In genomic region chr6:137231895-137232294, GRCh38 we compare ENCODE assay signal across 23 cellular contexts. TPM values are rescaled to one million over a fixed set of nuclear protein-coding genes. Genes with fewer than 3 reads are reported as not detected.
DNase-seq lines count a peak whose midpoint lies in the region; ATAC-seq and TF ChIP-seq lines count a peak whose summit lies in the region.
"Had no signal": no experiment of that assay in that cellular context is flagged by ENCODE, and none has a peak within 500 bp of the region (broad histone marks: within the 10 kb centered on the region; RNA-seq: fewer than 3 reads in every experiment).

No MANE protein-coding gene starts in this region.

- H3K27ac Mint-ChIP-seq in activated T-cell treated with anti-CD3 and anti-CD28 coated beads, Interleukin-2, amount 50 U/mL, for 24 hours, result no peak overlapping the region
- peak overlapping the region; percentile 44 for H3K27ac Mint-ChIP-seq in activated CD8-positive, alpha-beta T cell treated with anti-CD3 and anti-CD28 coated beads, Interleukin-2, amount 10 ng/mL, durations not matched to agents 7 days and 5 days
- no peak overlapping the region for H3K27ac Mint-ChIP-seq in GM23338
- H3K27ac Mint-ChIP-seq: activated T-helper 2 cell treated with anti-CD3 and anti-CD28 coated beads, Interferon-gamma antibody, Interleukin-2, Interleukin-4, amounts not matched to agents 10 μg/mL and 5 μg/mL and 100 μg/mL, durations not matched to agents 14 hours and 24 hours and 36 hours; mesothelial cell of epicardium; stimulated activated naive CD8-positive, alpha-beta T cell treated with anti-CD3 and anti-CD28 coated beads, Interleukin-15, Interleukin-2, amounts not matched to agents 100 ng/mL and 50 ng/mL, for 24 hours had no signal

- H3K4me1 ChIP-seq in Loucy (ENCODE audit: insufficient read depth, low read length, poor library complexity, severe bottlenecking) (peaks cover 34% of the 10 kb centered on the region), neutrophil (ENCODE audit: control insufficient read depth in 1 of 2, insufficient read depth in 1 of 2, low read depth in 1 of 2, low read length in 1 of 2) (peaks cover 74% of the 10 kb centered on the region in 2 experiments), GM23338 (ENCODE audit: insufficient read depth) (no peaks in the 10 kb centered on the region; the same call in 1 of the 2 replicates), vagina (peaks cover 34% of the 10 kb centered on the region)

- peak overlapping the region; percentile 27 for H3K4me3 Mint-ChIP-seq in activated T-cell treated with anti-CD3 and anti-CD28 coated beads, Interleukin-2, amount 50 U/mL, for 24 hours
- peak overlapping the region; percentile 16 for H3K4me3 Mint-ChIP-seq in activated CD8-positive, alpha-beta T cell treated with anti-CD3 and anti-CD28 coated beads, Interleukin-2, amount 10 ng/mL, durations not matched to agents 7 days and 5 days
- no peak overlapping the region for H3K4me3 Mint-ChIP-seq in GM23338
- H3K4me3 Mint-ChIP-seq: mesothelial cell of epicardium had no signal

- H3K79me2 ChIP-seq in Loucy (ENCODE audit: insufficient read depth, low read length), result no peaks in the 10 kb centered on the region
- H3K79me2 ChIP-seq in GM23338 (replicated peaks; ENCODE audit: insufficient read depth), result no peaks in the 10 kb centered on the region
- H3K79me2 ChIP-seq: hepatocyte had no signal

- peak overlapping the region; percentile 3 for H3K4me2 ChIP-seq in Loucy (ENCODE audit: low read depth, low read length, poor library complexity, severe bottlenecking)
- no peak overlapping the region for H3K4me2 ChIP-seq in GM23338
- H3K4me2 ChIP-seq: hepatocyte had no signal

- no peaks in the 10 kb centered on the region for H3K9me2 ChIP-seq in Loucy (replicated peaks; ENCODE audit: low read depth, low read length)
- H3K9me2 ChIP-seq in GM23338 (ENCODE audit: insufficient read depth), result 0 out of 2 replicates have a peak, but pooled peaks cover 3% of the 10 kb centered on the region

- intact Hi-C loops in vagina (cut with DNase I), result no loop called here

- H3K27me3 ChIP-seq in Loucy (ENCODE audit: insufficient read depth, low read length, poor library complexity, severe bottlenecking) (no peaks in the 10 kb centered on the region), neutrophil (no peaks in the 10 kb centered on the region), GM23338 (ENCODE audit: insufficient read depth) (no peaks in the 10 kb centered on the region), vagina (no peaks in the 10 kb centered on the region)
- H3K27me3 ChIP-seq: ascending aorta, hepatocyte had no signal

- TF ChIP-seq CTCF in Loucy (conservative IDR thresholded peaks at IDR 0.05; ENCODE audit: low read length), result no peak
- TF ChIP-seq CTCF in neutrophil (IDR thresholded peaks at IDR 0.05), result no peak
- no peak for TF ChIP-seq CTCF in GM23338 (conservative IDR thresholded peaks at IDR 0.05; ENCODE audit: low read depth in 2 of 2)
- no peak for TF ChIP-seq CTCF in vagina (IDR thresholded peaks at IDR 0.05)

- no peak for DNase-seq in activated T-cell treated with anti-CD3 and anti-CD28 coated beads, Interleukin-2, amount 50 U/mL, for 24 hours
- DNase-seq in activated T-cell treated with anti-CD3 and anti-CD28 coated beads for 4 hours (no peak), GM23338 (ENCODE audit: low spot score) (no peak), vagina (ENCODE audit: extremely low spot score in 2 of 2) (no peak), NCI-H82 treated with DMSO at 0.1 percent for 48 hours (lab: John Stamatoyannopoulos, UW; ENCODE audit: unreplicated experiment) (no peak)
- DNase-seq in activated CD8-positive, alpha-beta T cell treated with anti-CD3 and anti-CD28 coated beads, Interleukin-2, amount 10 ng/mL, durations not matched to agents 7 days and 5 days, result no peak
- DNase-seq: ACHN, GF-D8, GOT3, kidney, NCI-H2029 treated with DMSO at 0.1 percent for 48 hours, NCI-H510A treated with DMSO at 0.1 percent for 48 hours had no signal

- H4K20me1 ChIP-seq in Loucy (ENCODE audit: insufficient read depth, low read length, poor library complexity, severe bottlenecking), result no peaks in the 10 kb centered on the region
- no peaks in the 10 kb centered on the region for H4K20me1 ChIP-seq in GM23338 (replicated peaks; ENCODE audit: insufficient read depth)

- no peaks in the 10 kb centered on the region for H3K36me3 ChIP-seq in Loucy (ENCODE audit: insufficient read depth, low read length)
- H3K36me3 ChIP-seq in neutrophil, result no peaks in the 10 kb centered on the region
- no peaks in the 10 kb centered on the region for H3K36me3 ChIP-seq in GM23338 (ENCODE audit: insufficient read depth)
- no peaks in the 10 kb centered on the region for H3K36me3 ChIP-seq in vagina
- H3K36me3 ChIP-seq: ascending aorta had no signal

- H3F3A ChIP-seq in Loucy (ENCODE audit: low read depth), result peaks cover 4% of the 10 kb centered on the region; the same call in 1 of the 2 replicates
- H3F3A ChIP-seq in GM23338 (replicated peaks; ENCODE audit: low read depth), result no peaks in the 10 kb centered on the region

- H3K9me3 ChIP-seq in Loucy (ENCODE audit: insufficient read depth, low read depth, low read length) (no peaks in the 10 kb centered on the region), neutrophil (no peaks in the 10 kb centered on the region), vagina (no peaks in the 10 kb centered on the region)
- H3K9me3 ChIP-seq: ascending aorta had no signal

- H3K36me3 Mint-ChIP-seq in activated T-cell treated with anti-CD3 and anti-CD28 coated beads, Interleukin-2, amount 50 U/mL, for 24 hours (ENCODE audit: low read depth), result no peaks in the 10 kb centered on the region
- peaks cover 6% of the 10 kb centered on the region for H3K36me3 Mint-ChIP-seq in activated CD8-positive, alpha-beta T cell treated with anti-CD3 and anti-CD28 coated beads, Interleukin-2, amount 10 ng/mL, durations not matched to agents 7 days and 5 days (ENCODE audit: low read depth)
- H3K36me3 Mint-ChIP-seq in GM23338 (ENCODE audit: low read depth), result no peaks in the 10 kb centered on the region; the same call in 2 of the 3 replicates
- H3K36me3 Mint-ChIP-seq: mesothelial cell of epicardium had no signal

- POLR2A ChIA-PET in activated CD8-positive, alpha-beta T cell treated with anti-CD3 and anti-CD28 coated beads, Interleukin-2, amount 10 ng/mL, durations not matched to agents 7 days and 5 days (lab: Charles Lee), result no interaction called here

- TF ChIP-seq POLR2A in vagina (IDR thresholded peaks at IDR 0.05), result no peak

- H3K27me3 Mint-ChIP-seq in activated T-cell treated with anti-CD3 and anti-CD28 coated beads, Interleukin-2, amount 50 U/mL, for 24 hours, result peaks cover 10% of the 10 kb centered on the region
- no peaks in the 10 kb centered on the region for H3K27me3 Mint-ChIP-seq in activated CD8-positive, alpha-beta T cell treated with anti-CD3 and anti-CD28 coated beads, Interleukin-2, amount 10 ng/mL, durations not matched to agents 7 days and 5 days (ENCODE audit: low read depth)
- H3K27me3 Mint-ChIP-seq in GM23338 (ENCODE audit: insufficient read depth, low read depth, poor library complexity), result no peaks in the 10 kb centered on the region
- H3K27me3 Mint-ChIP-seq: stimulated activated naive CD8-positive, alpha-beta T cell treated with anti-CD3 and anti-CD28 coated beads, Interleukin-15, Interleukin-2, amounts not matched to agents 100 ng/mL and 50 ng/mL, for 24 hours had no signal

- no peak overlapping the region for H3K9ac ChIP-seq in Loucy (ENCODE audit: low read depth, low read length, poor library complexity, severe bottlenecking)

- H3K9me3 Mint-ChIP-seq in activated T-cell treated with anti-CD3 and anti-CD28 coated beads, Interleukin-2, amount 50 U/mL, for 24 hours, result no peaks in the 10 kb centered on the region
- no peaks in the 10 kb centered on the region for H3K9me3 Mint-ChIP-seq in activated CD8-positive, alpha-beta T cell treated with anti-CD3 and anti-CD28 coated beads, Interleukin-2, amount 10 ng/mL, durations not matched to agents 7 days and 5 days (ENCODE audit: insufficient read depth)
- no peaks in the 10 kb centered on the region for H3K9me3 Mint-ChIP-seq in GM23338
- H3K9me3 Mint-ChIP-seq: stimulated activated naive CD8-positive, alpha-beta T cell treated with anti-CD3 and anti-CD28 coated beads, Interleukin-15, Interleukin-2, amounts not matched to agents 100 ng/mL and 50 ng/mL, for 24 hours had no signal

- H2AFZ ChIP-seq in Loucy (ENCODE audit: low read length), result no peak overlapping the region
- no peak overlapping the region for H2AFZ ChIP-seq in GM23338
- H2AFZ ChIP-seq: hepatocyte had no signal

- CTCF ChIA-PET in activated CD8-positive, alpha-beta T cell treated with anti-CD3 and anti-CD28 coated beads, Interleukin-2, amount 10 ng/mL, durations not matched to agents 7 days and 5 days (lab: Charles Lee), result interaction anchor here (0.8 to 1.2 kb wide), 3 partner anchors 34 to 184 kb away, joined by 3 to 4 read pairs (median 3); no protein-coding TSS in a partner anchor

- H3K27ac ChIP-seq in neutrophil (peak overlapping the region; percentile 94), GM23338 (ENCODE audit: low read depth) (no peak overlapping the region), vagina (no peak overlapping the region)
- H3K27ac ChIP-seq: ascending aorta, hepatocyte had no signal

- peak; percentile 57 for ATAC-seq in activated CD8-positive, alpha-beta T cell treated with anti-CD3 and anti-CD28 coated beads, Interleukin-2, amount 10 ng/mL, durations not matched to agents 7 days and 5 days
- ATAC-seq in GM23338, result no peak

- peaks cover 66% of the 10 kb centered on the region for H3K4me1 Mint-ChIP-seq in activated T-cell treated with anti-CD3 and anti-CD28 coated beads, Interleukin-2, amount 50 U/mL, for 24 hours (ENCODE audit: low read depth)
- H3K4me1 Mint-ChIP-seq in activated CD8-positive, alpha-beta T cell treated with anti-CD3 and anti-CD28 coated beads, Interleukin-2, amount 10 ng/mL, durations not matched to agents 7 days and 5 days (ENCODE audit: low read depth), result peaks cover 69% of the 10 kb centered on the region
- H3K4me1 Mint-ChIP-seq in GM23338, result no peaks in the 10 kb centered on the region

- H3K4me3 ChIP-seq in Loucy (ENCODE audit: low read length, poor library complexity, severe bottlenecking) (no peak overlapping the region), neutrophil (ENCODE audit: low read depth in 1 of 2, low read length in 1 of 2) (no peak overlapping the region), GM23338 (no peak overlapping the region), vagina (no peak overlapping the region)
- H3K4me3 ChIP-seq: ascending aorta, hepatocyte had no signal

TF ChIP-seq in GM23338, 12 proteins besides CTCF, POLR2A, EP300 and RAD21:
- no peak for TF ChIP-seq POLR2AphosphoS5 (IDR thresholded peaks at IDR 0.05; ENCODE audit: low read depth)

RNA-seq across cellular contexts. Expression of gene IFNGR1, which starts 12.7 kb away (rescaled TPM):
- total RNA-seq in activated CD8-positive, alpha-beta T cell treated with anti-CD3 and anti-CD28 coated beads, Interleukin-2, amount 10 ng/mL, durations not matched to agents 7 days and 5 days, result 10 to 100 TPM; 18.7 to 19.8 TPM
- 22.8 and 29.4 TPM in 2 replicates for total RNA-seq in GM23338 (2014; rRNA removed; shearing (Covaris generic))
- 21.3 and 23.2 TPM in 2 replicates for polyA plus RNA-seq in GM23338 (2016; fragmentation: Nextera tagmentation; extraction: Ambion mirVana)
- 76.6 TPM for total RNA-seq in vagina

RNA-seq across cellular contexts. Expression of gene IL22RA2, which starts 58.5 kb away (rescaled TPM):
- total RNA-seq in activated CD8-positive, alpha-beta T cell treated with anti-CD3 and anti-CD28 coated beads, Interleukin-2, amount 10 ng/mL, durations not matched to agents 7 days and 5 days, result not detected
- total RNA-seq in GM23338 (2014; rRNA removed; shearing (Covaris generic)), result not detected in 2 replicates
- not detected in 2 replicates for polyA plus RNA-seq in GM23338 (2016; fragmentation: Nextera tagmentation; extraction: Ambion mirVana)
- total RNA-seq in vagina, result not detected
- total RNA-seq: activated T-helper 2 cell treated with anti-CD3 and anti-CD28 coated beads, Interferon-gamma antibody, Interleukin-2, Interleukin-4, amounts not matched to agents 10 μg/mL and 5 μg/mL and 100 μg/mL, durations not matched to agents 14 hours and 24 hours and 36 hours; ascending aorta; chondrocyte; hepatocyte; kidney; M059J; mesothelial cell of epicardium; SK-MEL-5; urinary bladder had no signal
- polyA plus RNA-seq: hepatocyte, urinary bladder had no signal
